ENCODE assay signal across 10 cellular contexts in the genomic region with DNA sequence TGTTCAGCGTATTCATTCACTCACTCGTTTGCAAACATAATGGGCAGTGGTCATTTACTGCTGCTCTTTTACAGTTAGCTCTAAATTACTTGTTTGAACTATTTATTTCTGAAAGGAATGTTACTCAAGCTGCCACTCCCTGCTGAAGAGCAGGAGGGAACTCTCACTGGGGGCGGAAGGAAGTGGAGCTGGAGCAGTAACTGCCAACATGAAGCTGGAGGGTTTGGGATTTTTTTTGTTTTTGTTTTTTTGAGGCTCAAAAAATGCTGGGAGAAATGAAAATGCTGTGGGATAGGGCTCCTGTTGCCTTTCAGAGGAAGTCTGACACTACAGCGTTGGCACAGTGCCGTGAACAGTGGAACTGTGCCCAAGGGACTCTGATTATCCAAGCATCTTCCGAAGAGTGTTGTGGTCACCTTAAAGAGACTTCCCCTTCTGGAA. TPM values are rescaled to one million over a fixed set of nuclear protein-coding genes. Genes with fewer than 3 reads are reported as not detected.
A peak's percentile ranks its signal among the peaks of the same experiment; 100 is the strongest.
DNase-seq lines count a peak whose midpoint lies in the region; ATAC-seq and TF ChIP-seq lines count a peak whose summit lies in the region.
"Had no signal": no experiment of that assay in that cellular context is flagged by ENCODE, and none has a peak within 500 bp of the region (broad histone marks: within the 10 kb centered on the region; RNA-seq: fewer than 3 reads in every experiment).

No MANE protein-coding gene starts in this region.

- H4K20me1 ChIP-seq in BLaER1 treated with 17β-estradiol and CSF1 and Interleukin-3, amounts not matched to agents 10 nM and 100 nM, result no peaks in the 10 kb centered on the region
- no peaks in the 10 kb centered on the region for H4K20me1 ChIP-seq in SK-N-SH (ENCODE audit: insufficient read depth)

- POLR2A ChIA-PET in SK-N-SH (lab: Yijun Ruan, JAX) (no interaction called here), HEK293T (lab: Yijun Ruan, JAX) (no interaction called here)

- TF ChIP-seq CTCF in SK-N-SH (IDR thresholded peaks at IDR 0.05) (no peak), fibroblast of the aortic adventitia (IDR thresholded peaks at IDR 0.05; ENCODE audit: insufficient read depth, low read length) (no peak), omental fat pad (IDR thresholded peaks at IDR 0.05) (no peak)

- WGBS in SK-N-SH (ENCODE audit: low lambda C conversion rate), result 87% methylated on average over 6 of the region's 6 CpGs

- no peak for TF ChIP-seq RAD21 in SK-N-SH (IDR thresholded peaks at IDR 0.05; ENCODE audit: low read length)

- ATAC-seq in omental fat pad (ENCODE audit: low FRiP score), result peak; percentile 58
- no peak for ATAC-seq in HG02763 (IDR thresholded peaks at IDR 0.05; ENCODE audit: unreplicated experiment)
- ATAC-seq in GM19023 (IDR thresholded peaks at IDR 0.05; ENCODE audit: unreplicated experiment), result no peak

- peak overlapping the region in 1 of 11 experiments; percentile 2; a peak in 1 of 22 replicates for H3K9ac ChIP-seq in BLaER1 treated with 17β-estradiol and CSF1 and Interleukin-3, amounts not matched to agents 10 nM and 100 nM
- no peak overlapping the region for H3K9ac ChIP-seq in SK-N-SH

- H3K27me3 ChIP-seq in BLaER1 treated with 17β-estradiol and CSF1 and Interleukin-3, amounts not matched to agents 10 nM and 100 nM, result no peaks in the 10 kb centered on the region
- H3K27me3 ChIP-seq in SK-N-SH (ENCODE audit: insufficient read depth), result no peaks in the 10 kb centered on the region

- H3K9me2 ChIP-seq in SK-N-SH, result no peaks in the 10 kb centered on the region

- H3K4me1 ChIP-seq in BLaER1 treated with 17β-estradiol and CSF1 and Interleukin-3, amounts not matched to agents 10 nM and 100 nM, result peaks cover 8 to 26% (median 13%) of the 10 kb centered on the region in 10 experiments
- peaks cover 0 to 14% of the 10 kb centered on the region in 2 experiments; a peak in 2 of 4 replicates for H3K4me1 ChIP-seq in SK-N-SH (ENCODE audit: control insufficient read depth in 1 of 2, insufficient read depth in 2 of 2, low read depth in 1 of 2, low read length in 1 of 2)

- H3K36me3 ChIP-seq in BLaER1 treated with 17β-estradiol and CSF1 and Interleukin-3, amounts not matched to agents 10 nM and 100 nM, result peaks cover 44 to 58% (median 54%) of the 10 kb centered on the region in 11 experiments
- H3K36me3 ChIP-seq in SK-N-SH (replicated peaks in 1 of 2; ENCODE audit: control insufficient read depth in 1 of 2, insufficient read depth in 2 of 2, low read length in 1 of 2), result peaks cover 19 to 25% of the 10 kb centered on the region in 2 experiments

- no peak for TF ChIP-seq EP300 in SK-N-SH (IDR thresholded peaks at IDR 0.05; ENCODE audit: borderline replicate concordance in 1 of 2, low read depth in 1 of 2, low read length in 1 of 2)

- peaks cover 46% of the 10 kb centered on the region for H3F3A ChIP-seq in SK-N-SH (replicated peaks; ENCODE audit: insufficient read depth)

- peak overlapping the region in 10 of 11 experiments; percentile 2 to 29 (median 16); a peak in 9 of 22 replicates for H3K4me2 ChIP-seq in BLaER1 treated with 17β-estradiol and CSF1 and Interleukin-3, amounts not matched to agents 10 nM and 100 nM
- H3K4me2 ChIP-seq in SK-N-SH, result no peak overlapping the region

- no peaks in the 10 kb centered on the region for H3K9me3 ChIP-seq in BLaER1 treated with 17β-estradiol and CSF1 and Interleukin-3, amounts not matched to agents 10 nM and 100 nM (replicated peaks in 1 of 11)
- H3K9me3 ChIP-seq in SK-N-SH, result no peaks in the 10 kb centered on the region

- H3K79me2 ChIP-seq in SK-N-SH (ENCODE audit: insufficient read depth), result no peaks in the 10 kb centered on the region

- H3K27ac ChIP-seq in BLaER1 treated with 17β-estradiol and CSF1 and Interleukin-3, amounts not matched to agents 10 nM and 100 nM, result no peak overlapping the region; a peak in 1 of 22 replicates
- peak overlapping the region; percentile 4 to 47; a peak in 2 of 4 replicates for H3K27ac ChIP-seq in SK-N-SH (ENCODE audit: low read depth in 2 of 2, low read length in 1 of 2)

- H3K4me3 ChIP-seq in BLaER1 treated with 17β-estradiol and CSF1 and Interleukin-3, amounts not matched to agents 10 nM and 100 nM, result no peak overlapping the region
- H3K4me3 ChIP-seq in SK-N-SH (ENCODE audit: low read depth in 2 of 2, low read length in 1 of 2), result no peak overlapping the region
- H3K4me3 ChIP-seq in fibroblast of the aortic adventitia (ENCODE audit: low read depth, low read length), result no peak overlapping the region

- DNase-seq in SK-N-SH, result no peak
- DNase-seq in fibroblast of the aortic adventitia (ENCODE audit: low read depth), result peak; percentile 48
- DNase-seq in omental fat pad (ENCODE audit: low spot score), result no peak
- DNase-seq in HEK293T (ENCODE audit: extremely low spot score), result no peak
- no peak for DNase-seq in GM19238 (ENCODE audit: insufficient read length, low spot score)
- DNase-seq: H7, NCI-H1436 had no signal

- no peak overlapping the region for H2AFZ ChIP-seq in SK-N-SH (ENCODE audit: low read depth)

- CTCF ChIA-PET in SK-N-SH (lab: Yijun Ruan, JAX) (interaction anchor here (1.1 to 1.5 kb wide), 2 partner anchors 31 to 138 kb away, joined by 3 to 5 read pairs; no protein-coding TSS in a partner anchor), HEK293T (lab: Yijun Ruan, JAX) (no interaction called here)

TF ChIP-seq in SK-N-SH, 30 proteins besides CTCF, POLR2A, EP300 and RAD21 (continues in another document):
- TF ChIP-seq, protein P1, sequence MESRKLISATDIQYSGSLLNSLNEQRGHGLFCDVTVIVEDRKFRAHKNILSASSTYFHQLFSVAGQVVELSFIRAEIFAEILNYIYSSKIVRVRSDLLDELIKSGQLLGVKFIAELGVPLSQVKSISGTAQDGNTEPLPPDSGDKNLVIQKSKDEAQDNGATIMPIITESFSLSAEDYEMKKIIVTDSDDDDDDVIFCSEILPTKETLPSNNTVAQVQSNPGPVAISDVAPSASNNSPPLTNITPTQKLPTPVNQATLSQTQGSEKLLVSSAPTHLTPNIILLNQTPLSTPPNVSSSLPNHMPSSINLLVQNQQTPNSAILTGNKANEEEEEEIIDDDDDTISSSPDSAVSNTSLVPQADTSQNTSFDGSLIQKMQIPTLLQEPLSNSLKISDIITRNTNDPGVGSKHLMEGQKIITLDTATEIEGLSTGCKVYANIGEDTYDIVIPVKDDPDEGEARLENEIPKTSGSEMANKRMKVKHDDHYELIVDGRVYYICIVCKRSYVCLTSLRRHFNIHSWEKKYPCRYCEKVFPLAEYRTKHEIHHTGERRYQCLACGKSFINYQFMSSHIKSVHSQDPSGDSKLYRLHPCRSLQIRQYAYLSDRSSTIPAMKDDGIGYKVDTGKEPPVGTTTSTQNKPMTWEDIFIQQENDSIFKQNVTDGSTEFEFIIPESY (IDR thresholded peaks at IDR 0.05; ENCODE audit: borderline replicate concordance, low read depth), result no peak
- TF ChIP-seq FOSL2 (IDR thresholded peaks at IDR 0.05; ENCODE audit: borderline replicate concordance, low read depth) (no peak), GATA2 (CRISPR knock-in tag; IDR thresholded peaks at IDR 0.05) (no peak), NFIC (IDR thresholded peaks at IDR 0.05; ENCODE audit: borderline replicate concordance) (no peak), SIN3A (IDR thresholded peaks at IDR 0.05; ENCODE audit: borderline replicate concordance, low read depth, low read length) (no peak), RXRA (IDR thresholded peaks at IDR 0.05; ENCODE audit: borderline replicate concordance, low read depth) (no peak), ELF1 (IDR thresholded peaks at IDR 0.05) (no peak), JUND (IDR thresholded peaks at IDR 0.05) (no peak), POLR2AphosphoS5 (IDR thresholded peaks at IDR 0.05; ENCODE audit: low read depth, low read length) (no peak), GABPA (IDR thresholded peaks at IDR 0.05; ENCODE audit: low read depth) (no peak), TAF1 (IDR thresholded peaks at IDR 0.05; ENCODE audit: borderline replicate concordance, low read depth, low read length) (no peak), SMC3 (IDR thresholded peaks at IDR 0.05; ENCODE audit: low read depth, low read length) (no peak)

TF ChIP-seq in HEK293T, 16 proteins besides CTCF, POLR2A, EP300 and RAD21:
- no peak for TF ChIP-seq SUZ12 (IDR thresholded peaks at IDR 0.05)
- no peak for TF ChIP-seq ARNT (IDR thresholded peaks at IDR 0.05)
- no peak for TF ChIP-seq TARDBP (IDR thresholded peaks at IDR 0.05)

RNA-seq across cellular contexts. Expression of a gene that starts 44.1 kb away (rescaled TPM):
- 7.1 and 8.5 TPM in 2 replicates for polyA plus RNA-seq in SK-N-SH (2012; rRNA removed)
- polyA plus RNA-seq in SK-N-SH (2012; cell fraction: cytosol; rRNA removed), result 9.8 and 16.1 TPM in 2 replicates
- 3.3 and 6.5 TPM in 2 replicates for polyA plus RNA-seq in SK-N-SH (2012; cell fraction: nucleus; rRNA removed)
- total RNA-seq in fibroblast of the aortic adventitia (ENCODE audit: low replicate concordance) (34.8 and 39.6 TPM in 2 replicates), omental fat pad (10 to 100 TPM; 23.7 to 56.9 (median 30.6) TPM)

Comparison
In these comparisons a context has a peak if more than half of its experiments do, and no peak if none do; other contexts are left out.
1. H3K27ac ChIP-seq: peak in SK-N-SH (2 of 2); none in BLaER1 treated with 17β-estradiol and CSF1 and Interleukin-3, amounts not matched to agents 10 nM and 100 nM (0 of 11).